17 cellular contexts compared by ENCODE assay signal in genomic region chr17:15036238-15036637, GRCh38.
"Had no signal": no experiment of that assay in that cellular context is flagged by ENCODE, and none has a peak within 500 bp of the region (broad histone marks: within the 10 kb centered on the region; RNA-seq: fewer than 3 reads in every experiment).

No MANE protein-coding gene starts in this region.

- H3K9me3 Mint-ChIP-seq: stimulated activated naive CD8-positive, alpha-beta T cell treated with anti-CD3 and anti-CD28 coated beads, Interleukin-15, amount 100 ng/mL, for 72 hours had no signal

- H3K27me3 Mint-ChIP-seq: stimulated activated naive CD8-positive, alpha-beta T cell treated with anti-CD3 and anti-CD28 coated beads, Interleukin-15, amount 100 ng/mL, for 72 hours had no signal

- ATAC-seq: gastrocnemius medialis; naive thymus-derived CD4-positive, alpha-beta T cell; sciatic nerve; stimulated activated naive B cell treated with anti-CD40 and anti-IgM and Interleukin-4, amounts not matched to agents 10 μg/mL and 1 μg/mL and 100 μg/mL, for 72 hours; stimulated activated naive CD8-positive, alpha-beta T cell treated with anti-CD3 and anti-CD28 coated beads, Interleukin-15, amount 100 ng/mL, for 72 hours; upper lobe of right lung had no signal

- H3K27ac Mint-ChIP-seq: naive thymus-derived CD4-positive, alpha-beta T cell; nephron progenitor cell; stimulated activated naive B cell treated with anti-CD40 and anti-IgM and Interleukin-4, amounts not matched to agents 10 μg/mL and 1 μg/mL and 100 μg/mL, for 72 hours; stimulated activated naive CD8-positive, alpha-beta T cell treated with anti-CD3 and anti-CD28 coated beads, Interleukin-15, amount 100 ng/mL, for 72 hours had no signal

- H3K27me3 ChIP-seq: gastrocnemius medialis, neutrophil, testis, upper lobe of right lung, vagina had no signal

- H3K27ac ChIP-seq: epithelial cell of prostate, esophagus muscularis mucosa, gastrocnemius medialis, neutrophil, testis, tibial nerve, upper lobe of right lung, vagina had no signal

- H3K36me3 ChIP-seq: esophagus muscularis mucosa, gastrocnemius medialis, neutrophil, tibial nerve, upper lobe of right lung, vagina had no signal

- DNase-seq: effector memory CD4-positive, alpha-beta T cell; gastrocnemius medialis; kidney glomerular epithelial cell; naive thymus-derived CD4-positive, alpha-beta T cell; nephron progenitor cell; stimulated activated CD4-positive, alpha-beta T cell treated with anti-CD3 and anti-CD28 coated beads, Interleukin-2, amount 100 ng/mL, for 24 hours; stimulated activated CD4-positive, alpha-beta T cell treated with anti-CD3 and anti-CD28 coated beads, Interleukin-4, amount 100 ng/mL, for 4 hours; stimulated activated naive B cell treated with anti-CD40 and anti-IgM and Interleukin-4, amounts not matched to agents 10 μg/mL and 1 μg/mL and 100 μg/mL, for 72 hours; stimulated activated naive CD8-positive, alpha-beta T cell treated with anti-CD3 and anti-CD28 coated beads, Interleukin-15, amount 100 ng/mL, for 72 hours; testis; upper lobe of right lung had no signal

- H3K4me3 Mint-ChIP-seq: naive thymus-derived CD4-positive, alpha-beta T cell; nephron progenitor cell; stimulated activated naive B cell treated with anti-CD40 and anti-IgM and Interleukin-4, amounts not matched to agents 10 μg/mL and 1 μg/mL and 100 μg/mL, for 72 hours; stimulated activated naive CD8-positive, alpha-beta T cell treated with anti-CD3 and anti-CD28 coated beads, Interleukin-15, amount 100 ng/mL, for 72 hours had no signal

- H3K9me3 ChIP-seq: esophagus muscularis mucosa, gastrocnemius medialis, neutrophil, testis, tibial nerve, upper lobe of right lung, vagina had no signal

- H3K36me3 Mint-ChIP-seq: naive thymus-derived CD4-positive, alpha-beta T cell; stimulated activated naive B cell treated with anti-CD40 and anti-IgM and Interleukin-4, amounts not matched to agents 10 μg/mL and 1 μg/mL and 100 μg/mL, for 72 hours had no signal

- H3K4me3 ChIP-seq: esophagus muscularis mucosa, gastrocnemius medialis, testis, tibial nerve, upper lobe of right lung, vagina had no signal

- H3K4me1 Mint-ChIP-seq: naive thymus-derived CD4-positive, alpha-beta T cell; stimulated activated naive B cell treated with anti-CD40 and anti-IgM and Interleukin-4, amounts not matched to agents 10 μg/mL and 1 μg/mL and 100 μg/mL, for 72 hours; stimulated activated naive CD8-positive, alpha-beta T cell treated with anti-CD3 and anti-CD28 coated beads, Interleukin-15, amount 100 ng/mL, for 72 hours had no signal

- H3K4me1 ChIP-seq: esophagus muscularis mucosa, gastrocnemius medialis, testis, upper lobe of right lung, vagina had no signal
